Comparison of ENCODE assay signal across 10 cellular contexts in the genomic region with DNA sequence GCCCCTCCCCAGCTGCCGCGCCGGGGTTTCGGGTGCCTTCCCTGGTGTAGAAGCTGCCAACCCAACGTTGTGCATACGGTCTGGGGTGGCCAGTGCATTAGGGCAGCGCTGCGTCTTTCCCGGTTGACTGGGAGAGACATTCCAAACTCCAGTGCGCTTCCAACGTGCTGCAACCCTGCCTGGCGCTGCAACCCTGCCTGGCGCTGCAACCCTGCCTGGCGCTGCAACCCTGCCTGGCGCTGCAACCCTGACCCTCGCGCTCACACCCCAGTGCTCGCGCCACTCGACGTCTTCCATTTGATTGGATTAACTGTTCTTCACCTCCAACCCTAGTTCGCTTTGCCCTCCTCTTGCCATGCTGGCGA. TPM values are rescaled to one million over a fixed set of nuclear protein-coding genes. Genes with fewer than 3 reads are reported as not detected.
DNase-seq lines count a peak whose midpoint lies in the region; ATAC-seq and TF ChIP-seq lines count a peak whose summit lies in the region.
"Had no signal": no experiment of that assay in that cellular context is flagged by ENCODE, and none has a peak within 500 bp of the region (broad histone marks: within the 10 kb centered on the region; RNA-seq: fewer than 3 reads in every experiment).

No MANE protein-coding gene starts in this region.

- no TSS peak for BruUV-seq in PC-3 (replicated peaks; lab: Mats Ljungman, UMichigan)

- H3K9me3 ChIP-seq in BLaER1 (no peaks in the 10 kb centered on the region), PC-3 (ENCODE audit: low read length) (no peaks in the 10 kb centered on the region), fibroblast of lung (ENCODE audit: control insufficient read depth, insufficient read depth, low read depth, low read length) (no peaks in the 10 kb centered on the region), osteoblast (ENCODE audit: low read depth, low read length) (no peaks in the 10 kb centered on the region), aorta (ENCODE audit: control insufficient read depth, low read length) (no peaks in the 10 kb centered on the region)

- H3K4me2 ChIP-seq in BLaER1: peak overlapping the region; percentile 89
- peak overlapping the region; percentile 80 for H3K4me2 ChIP-seq in PC-3 (ENCODE audit: low read length)
- no peak overlapping the region for H3K4me2 ChIP-seq in fibroblast of lung (ENCODE audit: extremely low read depth, insufficient read depth, low read length)
- H3K4me2 ChIP-seq in osteoblast (ENCODE audit: insufficient read depth, low read length): peak overlapping the region; percentile 59

- no peaks in the 10 kb centered on the region for H3F3A ChIP-seq in PC-3 (ENCODE audit: low read length, unreplicated experiment)

- H3K79me2 ChIP-seq in PC-3 (ENCODE audit: low read length) (no peaks in the 10 kb centered on the region), fibroblast of lung (ENCODE audit: control insufficient read depth, insufficient read depth, low read length) (no peaks in the 10 kb centered on the region), osteoblast (ENCODE audit: insufficient read depth, low read length) (no peaks in the 10 kb centered on the region)

- peaks cover 74% of the 10 kb centered on the region for H3K27me3 ChIP-seq in BLaER1
- H3K27me3 ChIP-seq in PC-3 (ENCODE audit: low read length): no peaks in the 10 kb centered on the region
- H3K27me3 ChIP-seq in fibroblast of lung (ENCODE audit: control insufficient read depth, insufficient read depth, low read length): peaks cover 57% of the 10 kb centered on the region
- H3K27me3 ChIP-seq in osteoblast (ENCODE audit: insufficient read depth, low read length): peaks cover 64% of the 10 kb centered on the region
- peaks cover 0 to 3% of the 10 kb centered on the region in 2 donors for H3K27me3 ChIP-seq in aorta (ENCODE audit: control insufficient read depth in 1 of 2, insufficient read depth in 2 of 2, low read length in 1 of 2)

- CTCF ChIA-PET in PC-3 (lab: Charles Lee): no interaction called here

- H3K4me3 ChIP-seq in BLaER1 (peak overlapping the region; percentile 61), PC-3 (ENCODE audit: low read length) (peak overlapping the region; percentile 81), fibroblast of lung (replicated peaks in 1 of 4; ENCODE audit: control extremely low read depth in 1 of 4, insufficient read depth in 1 of 4, low read depth in 3 of 4, low read length in 4 of 4) (peak overlapping the region in 3 of 4 experiments; percentile 19 to 50 (median 42)), osteoblast (ENCODE audit: insufficient read depth, low read length) (peak overlapping the region; percentile 53), aorta (ENCODE audit: low read length in 2 of 2) (no peak overlapping the region)

- H3K36me3 ChIP-seq in BLaER1: no peaks in the 10 kb centered on the region
- H3K36me3 ChIP-seq in PC-3 (ENCODE audit: low read depth, low read length): no peaks in the 10 kb centered on the region
- no peaks in the 10 kb centered on the region for H3K36me3 ChIP-seq in fibroblast of lung (ENCODE audit: control insufficient read depth, insufficient read depth, low read length)
- H3K36me3 ChIP-seq in osteoblast (ENCODE audit: insufficient read depth, low read length): no peaks in the 10 kb centered on the region
- H3K36me3 ChIP-seq in aorta (ENCODE audit: control insufficient read depth in 1 of 2, insufficient read depth in 2 of 2, low read length in 1 of 2): no peaks in the 10 kb centered on the region

- no peak for DNase-seq in PC-3
- peak in 1 of 2 donors; percentile 14 for DNase-seq in fibroblast of lung (ENCODE audit: low read depth in 2 of 2)
- DNase-seq in osteoblast (ENCODE audit: insufficient read length, low spot score, missing footprints): peak; percentile 70
- DNase-seq in activated CD8-positive, alpha-beta memory T cell treated with anti-CD3 and anti-CD28 coated beads, Interleukin-2, amount 50 U/mL, for 4 hours: no peak
- DNase-seq in aorta: no peak
- no peak for DNase-seq in GM20000 (ENCODE audit: low spot score)
- DNase-seq: hippocampal formation, NCI-H446 had no signal

- H3K4me1 ChIP-seq in BLaER1 (peaks cover 61% of the 10 kb centered on the region), PC-3 (ENCODE audit: insufficient read depth, low read length) (peaks cover 25% of the 10 kb centered on the region), fibroblast of lung (ENCODE audit: control insufficient read depth, extremely low read depth, insufficient read depth, low read length) (no peaks in the 10 kb centered on the region), osteoblast (ENCODE audit: insufficient read depth, low read length) (peaks cover 10% of the 10 kb centered on the region), aorta (ENCODE audit: control insufficient read depth in 1 of 2, insufficient read depth in 2 of 2, low read length in 2 of 2) (no peaks in the 10 kb centered on the region)

- peak; percentile 27 for ATAC-seq in PC-3
- no peak for ATAC-seq in HG02852 (IDR thresholded peaks at IDR 0.05; ENCODE audit: unreplicated experiment)
- ATAC-seq in aorta (ENCODE audit: low FRiP score): no peak

- peak overlapping the region; percentile 85 for H2AFZ ChIP-seq in PC-3 (ENCODE audit: low read length)
- H2AFZ ChIP-seq in fibroblast of lung (ENCODE audit: low read length): no peak overlapping the region
- H2AFZ ChIP-seq in osteoblast (ENCODE audit: low read length): peak overlapping the region; percentile 51

- intact Hi-C loops in PC-3 (cut with micrococcal nuclease): loop anchor here (5.0 kb wide), 1 partner anchor 132 kb away; a partner anchor contains a TSS
- intact Hi-C loops in aorta (cut with DNase I): no loop called here

- H4K20me1 ChIP-seq in BLaER1: peaks cover 13% of the 10 kb centered on the region
- no peaks in the 10 kb centered on the region for H4K20me1 ChIP-seq in PC-3 (ENCODE audit: low read length)
- no peaks in the 10 kb centered on the region for H4K20me1 ChIP-seq in fibroblast of lung (ENCODE audit: control insufficient read depth, extremely low read depth, insufficient read depth, low read length)
- H4K20me1 ChIP-seq in osteoblast (ENCODE audit: insufficient read depth, low read length): no peaks in the 10 kb centered on the region

- WGBS in aorta, 2 donors: 3% methylated on average over 23 of the region's 23 CpGs

- H3K9me2 ChIP-seq in PC-3 (replicated peaks; ENCODE audit: low read length): no peaks in the 10 kb centered on the region

- POLR2A ChIA-PET in PC-3 (lab: Charles Lee; ENCODE audit: unreplicated experiment): no interaction called here

- H3K27ac ChIP-seq in BLaER1 (no peak overlapping the region), PC-3 (ENCODE audit: low read length) (no peak overlapping the region), fibroblast of lung (ENCODE audit: insufficient read depth, low read length) (no peak overlapping the region), osteoblast (ENCODE audit: low read depth, low read length) (no peak overlapping the region), aorta (ENCODE audit: low read depth in 1 of 2, low read length in 2 of 2) (no peak overlapping the region)

- TF ChIP-seq CTCF in PC-3 (conservative IDR thresholded peaks at IDR 0.05; ENCODE audit: low read depth, low read length) (no peak), fibroblast of lung (conservative IDR thresholded peaks at IDR 0.05 in 1 of 2, IDR thresholded peaks at IDR 0.05 in 1 of 2; ENCODE audit: low read depth in 1 of 2, low read length in 2 of 2) (no peak), osteoblast (IDR thresholded peaks at IDR 0.05; ENCODE audit: extremely low read depth, low read depth, low read length) (no peak), GM20000 (IDR thresholded peaks at IDR 0.05; ENCODE audit: extremely low read depth, missing control alignments) (no peak)

- peak overlapping the region; percentile 66; the same call in 1 of the 2 replicates for H3K9ac ChIP-seq in BLaER1
- H3K9ac ChIP-seq in PC-3 (ENCODE audit: low read length): no peak overlapping the region
- no peak overlapping the region for H3K9ac ChIP-seq in fibroblast of lung (ENCODE audit: insufficient read depth, low read length)

RNA-seq across cellular contexts. Expression of a gene that starts 0.5 kb away (rescaled TPM):
- total RNA-seq in PC-3 (2014; rRNA removed): 1.2 and 1.4 TPM in 2 replicates
- 0.17 and 0.26 TPM in 2 replicates for total RNA-seq in fibroblast of lung
- polyA plus RNA-seq in fibroblast of lung: 0.01 and 0.02 TPM in 2 replicates
- polyA plus RNA-seq in fibroblast of lung (2012): not detected in 2 replicates
- polyA minus RNA-seq in fibroblast of lung (ENCODE audit: low replicate concordance): not detected in 2 replicates
- total RNA-seq in osteoblast: under 0.01 TPM in 1 of 2 replicates, not detected in the other
- total RNA-seq in aorta: under 1 TPM in 1 of 2 donors, not detected in 1; 0.06 TPM
- not detected for polyA plus RNA-seq in aorta

RNA-seq across cellular contexts. Expression of a gene that starts 22.8 kb away (rescaled TPM):
- total RNA-seq in PC-3 (2014; rRNA removed) (not detected in 2 replicates), fibroblast of lung (not detected in 2 replicates), osteoblast (not detected in 2 replicates), aorta (not detected)
- polyA plus RNA-seq in fibroblast of lung (not detected in 2 replicates), aorta (not detected)
- polyA plus RNA-seq in fibroblast of lung (2012): not detected in 2 replicates
- polyA minus RNA-seq in fibroblast of lung (ENCODE audit: low replicate concordance): not detected in 2 replicates

RNA-seq across cellular contexts. Expression of a gene that starts 46.2 kb away (rescaled TPM):
- total RNA-seq in PC-3 (2014; rRNA removed): 88.7 and 95.9 TPM in 2 replicates
- total RNA-seq in fibroblast of lung: 112 and 145 TPM in 2 replicates
- 225 and 256 TPM in 2 replicates for polyA plus RNA-seq in fibroblast of lung
- 864 and 925 TPM in 2 replicates for polyA plus RNA-seq in fibroblast of lung (2012)
- polyA minus RNA-seq in fibroblast of lung (ENCODE audit: low replicate concordance): 166 and 208 TPM in 2 replicates
- total RNA-seq in osteoblast: 94.5 and 101 TPM in 2 replicates
- 100 to 1,000 TPM; 582 to 726 TPM for total RNA-seq in aorta
- polyA plus RNA-seq in aorta: 100 to 1,000 TPM; 372 to 801 TPM

RNA-seq across cellular contexts. Expression of a gene that starts 51.6 kb away (rescaled TPM):
- total RNA-seq in PC-3 (2014; rRNA removed): 132 and 168 TPM in 2 replicates
- total RNA-seq in fibroblast of lung: 6.4 and 13.2 TPM in 2 replicates
- 3.2 and 12.6 TPM in 2 replicates for polyA plus RNA-seq in fibroblast of lung
- 11.4 and 32.0 TPM in 2 replicates for polyA plus RNA-seq in fibroblast of lung (2012)
- 27.7 and 74.6 TPM in 2 replicates for polyA minus RNA-seq in fibroblast of lung (ENCODE audit: low replicate concordance)
- total RNA-seq in osteoblast: 18.0 and 24.2 TPM in 2 replicates
- total RNA-seq in aorta: 10 to 100 TPM; 35.7 to 41.0 TPM
- 10 to 100 TPM; 48.3 to 64.3 TPM for polyA plus RNA-seq in aorta

Comparison
In these comparisons a context has a peak if more than half of its experiments do, and no peak if none do; other contexts are left out.
1. H3K4me3 ChIP-seq: peak in BLaER1 (single experiment), PC-3 (single experiment), fibroblast of lung (3 of 4) and osteoblast (single experiment); none in aorta (0 of 2).